16 cellular contexts compared by ENCODE assay signal in the genomic region with DNA sequence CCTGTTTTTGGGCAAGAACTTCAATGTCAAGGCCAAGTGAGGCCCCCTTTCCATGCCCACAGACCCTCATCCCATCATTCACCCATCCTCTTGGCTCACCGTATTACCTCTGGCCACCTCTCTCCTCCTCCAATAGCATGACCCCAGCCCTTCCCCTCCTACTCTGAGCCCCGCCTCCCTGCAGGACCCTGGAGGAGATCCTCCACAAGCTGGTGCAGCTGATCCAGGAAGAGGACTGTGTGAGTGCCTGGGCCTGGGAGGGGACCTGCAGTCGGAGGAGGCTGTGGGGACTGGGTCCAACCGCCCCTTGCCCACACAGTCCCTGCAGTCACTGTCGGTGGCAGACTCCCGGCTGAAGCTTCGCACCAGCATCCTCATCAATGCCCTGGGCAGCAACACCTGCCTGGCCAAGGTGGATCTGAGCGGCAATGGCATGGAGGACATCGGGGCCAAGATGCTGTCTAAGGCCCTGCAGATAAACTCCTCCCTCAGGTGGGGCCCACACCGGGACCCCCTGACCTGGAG. TPM values are rescaled to one million over a fixed set of nuclear protein-coding genes. Genes with fewer than 3 reads are reported as not detected.
A peak's percentile ranks its signal among the peaks of the same experiment; 100 is the strongest.
DNase-seq lines count a peak whose midpoint lies in the region; ATAC-seq and TF ChIP-seq lines count a peak whose summit lies in the region.
"Had no signal": no experiment of that assay in that cellular context is flagged by ENCODE, and none has a peak within 500 bp of the region (broad histone marks: within the 10 kb centered on the region; RNA-seq: fewer than 3 reads in every experiment).

No MANE protein-coding gene starts in this region.

- no peak overlapping the region for H3K27ac Mint-ChIP-seq in CD14-positive monocyte
- H3K27ac Mint-ChIP-seq: mesothelial cell of epicardium, T-cell had no signal

- DNase-seq in CD14-positive monocyte (ENCODE audit: low spot score) (peak; percentile 30), left lobe of liver (ENCODE audit: low spot score) (peak; percentile 45), T-helper 9 cell (no peak)
- DNase-seq in effector memory CD4-positive, alpha-beta T cell, result no peak
- DNase-seq: activated CD4-positive, alpha-beta T cell treated with anti-CD3 and anti-CD28 coated beads for 48 hours; activated naive CD8-positive, alpha-beta T cell treated with anti-CD3 and anti-CD28 coated beads, Interleukin-2, amount 10 ng/mL, durations not matched to agents 7 days and 5 days; esophagus squamous epithelium had no signal

- peaks cover 6 to 12% (median 10%) of the 10 kb centered on the region in 3 donors for H3K27me3 Mint-ChIP-seq in CD14-positive monocyte (ENCODE audit: low read depth in 3 of 3)

- no peak overlapping the region for H3K4me3 ChIP-seq in HEK293 (ENCODE audit: low read depth, low read length)
- no peak overlapping the region for H3K4me3 ChIP-seq in effector memory CD4-positive, alpha-beta T cell (ENCODE audit: insufficient read depth, low read depth, low read length, poor library complexity, severe bottlenecking)
- H3K4me3 ChIP-seq: BLaER1 treated with 17β-estradiol and CSF1 and Interleukin-3, amounts not matched to agents 10 nM and 100 nM; body of pancreas; esophagus squamous epithelium had no signal

- H3K27ac ChIP-seq in HEK293 (ENCODE audit: extremely low read depth, low read depth, low read length), result no peak overlapping the region
- H3K27ac ChIP-seq in effector memory CD4-positive, alpha-beta T cell (ENCODE audit: insufficient read depth, low read length, poor library complexity, severe bottlenecking), result no peak overlapping the region
- H3K27ac ChIP-seq: BLaER1 treated with 17β-estradiol and CSF1 and Interleukin-3, amounts not matched to agents 10 nM and 100 nM; body of pancreas; esophagus squamous epithelium had no signal

- H3K9me3 Mint-ChIP-seq in CD14-positive monocyte, result peaks cover 0 to 2% (median 0%) of the 10 kb centered on the region in 7 donors
- H3K9me3 Mint-ChIP-seq: activated naive CD8-positive, alpha-beta T cell treated with anti-CD3 and anti-CD28 coated beads, Interleukin-2, amount 10 ng/mL, durations not matched to agents 7 days and 5 days; mesothelial cell of epicardium; nephron; T-cell had no signal

- H3K27me3 ChIP-seq in effector memory CD4-positive, alpha-beta T cell (replicated peaks; ENCODE audit: control insufficient read depth, insufficient read depth, low read length, poor library complexity, severe bottlenecking), result no peaks in the 10 kb centered on the region
- H3K27me3 ChIP-seq: body of pancreas had no signal

- peaks cover 2% of the 10 kb centered on the region for H3K4me1 Mint-ChIP-seq in CD14-positive monocyte
- H3K4me1 Mint-ChIP-seq: mesothelial cell of epicardium, T-cell had no signal

- ATAC-seq in left lobe of liver, result no peak
- no peak for ATAC-seq in HG03039 (IDR thresholded peaks at IDR 0.05; ENCODE audit: unreplicated experiment)

- H3K36me3 ChIP-seq in HEK293 (ENCODE audit: control insufficient read depth in 2 of 2, insufficient read depth in 1 of 2, low read length in 2 of 2), result no peaks in the 10 kb centered on the region
- no peaks in the 10 kb centered on the region for H3K36me3 ChIP-seq in effector memory CD4-positive, alpha-beta T cell (ENCODE audit: control insufficient read depth, insufficient read depth, low read length)
- H3K36me3 ChIP-seq: BLaER1 treated with 17β-estradiol and CSF1 and Interleukin-3, amounts not matched to agents 10 nM and 100 nM; esophagus squamous epithelium had no signal

- H3K36me3 Mint-ChIP-seq in CD14-positive monocyte, result no peaks in the 10 kb centered on the region
- H3K36me3 Mint-ChIP-seq: activated naive CD8-positive, alpha-beta T cell treated with anti-CD3 and anti-CD28 coated beads, Interleukin-2, amount 10 ng/mL, durations not matched to agents 7 days and 5 days; mesothelial cell of epicardium; T-cell had no signal

- H3K9me3 ChIP-seq in HEK293 (ENCODE audit: control insufficient read depth, insufficient read depth, low read depth, low read length), result no peaks in the 10 kb centered on the region
- no peaks in the 10 kb centered on the region for H3K9me3 ChIP-seq in effector memory CD4-positive, alpha-beta T cell (ENCODE audit: control insufficient read depth, low read length)
- H3K9me3 ChIP-seq: BLaER1 treated with 17β-estradiol and CSF1 and Interleukin-3, amounts not matched to agents 10 nM and 100 nM; body of pancreas; esophagus squamous epithelium had no signal

- CTCF ChIA-PET in HEK293 (lab: Yijun Ruan, JAX), result interaction anchor here (0.6 to 8.9 kb wide), 29 partner anchors 8 to 378 kb away, joined by 3 to 247 read pairs (median 6); a partner anchor contains a TSS

- POLR2A ChIA-PET in HEK293 (lab: Yijun Ruan, JAX), result interaction anchor here (0.8 to 2.3 kb wide), 11 partner anchors 22 to 183 kb away, joined by 3 to 22 read pairs (median 5); a partner anchor contains a TSS

- no peaks in the 10 kb centered on the region for H3K4me1 ChIP-seq in HEK293 (ENCODE audit: control insufficient read depth, insufficient read depth, low read length)
- no peaks in the 10 kb centered on the region for H3K4me1 ChIP-seq in effector memory CD4-positive, alpha-beta T cell (ENCODE audit: control insufficient read depth, insufficient read depth, low read length, poor library complexity, severe bottlenecking)

- intact Hi-C loops in CD14-positive monocyte (cut with micrococcal nuclease), result loop anchor here in 1 of 2 donors (2.0 to 5.0 kb wide), 2 partner anchors 32 to 48 kb away; no protein-coding TSS in a partner anchor

- TF ChIP-seq CTCF in CD14-positive monocyte (IDR thresholded peaks at IDR 0.05) (no peak), HEK293 (tag by site-specific recombination; IDR thresholded peaks at IDR 0.05) (no peak)

- H3K4me3 Mint-ChIP-seq in CD14-positive monocyte, result no peak overlapping the region
- H3K4me3 Mint-ChIP-seq: activated naive CD8-positive, alpha-beta T cell treated with anti-CD3 and anti-CD28 coated beads, Interleukin-2, amount 10 ng/mL, durations not matched to agents 7 days and 5 days; mesothelial cell of epicardium; T-cell had no signal

TF ChIP-seq in HEK293, 187 proteins besides CTCF, POLR2A, EP300 and RAD21:
- TF ChIP-seq, protein P1, sequence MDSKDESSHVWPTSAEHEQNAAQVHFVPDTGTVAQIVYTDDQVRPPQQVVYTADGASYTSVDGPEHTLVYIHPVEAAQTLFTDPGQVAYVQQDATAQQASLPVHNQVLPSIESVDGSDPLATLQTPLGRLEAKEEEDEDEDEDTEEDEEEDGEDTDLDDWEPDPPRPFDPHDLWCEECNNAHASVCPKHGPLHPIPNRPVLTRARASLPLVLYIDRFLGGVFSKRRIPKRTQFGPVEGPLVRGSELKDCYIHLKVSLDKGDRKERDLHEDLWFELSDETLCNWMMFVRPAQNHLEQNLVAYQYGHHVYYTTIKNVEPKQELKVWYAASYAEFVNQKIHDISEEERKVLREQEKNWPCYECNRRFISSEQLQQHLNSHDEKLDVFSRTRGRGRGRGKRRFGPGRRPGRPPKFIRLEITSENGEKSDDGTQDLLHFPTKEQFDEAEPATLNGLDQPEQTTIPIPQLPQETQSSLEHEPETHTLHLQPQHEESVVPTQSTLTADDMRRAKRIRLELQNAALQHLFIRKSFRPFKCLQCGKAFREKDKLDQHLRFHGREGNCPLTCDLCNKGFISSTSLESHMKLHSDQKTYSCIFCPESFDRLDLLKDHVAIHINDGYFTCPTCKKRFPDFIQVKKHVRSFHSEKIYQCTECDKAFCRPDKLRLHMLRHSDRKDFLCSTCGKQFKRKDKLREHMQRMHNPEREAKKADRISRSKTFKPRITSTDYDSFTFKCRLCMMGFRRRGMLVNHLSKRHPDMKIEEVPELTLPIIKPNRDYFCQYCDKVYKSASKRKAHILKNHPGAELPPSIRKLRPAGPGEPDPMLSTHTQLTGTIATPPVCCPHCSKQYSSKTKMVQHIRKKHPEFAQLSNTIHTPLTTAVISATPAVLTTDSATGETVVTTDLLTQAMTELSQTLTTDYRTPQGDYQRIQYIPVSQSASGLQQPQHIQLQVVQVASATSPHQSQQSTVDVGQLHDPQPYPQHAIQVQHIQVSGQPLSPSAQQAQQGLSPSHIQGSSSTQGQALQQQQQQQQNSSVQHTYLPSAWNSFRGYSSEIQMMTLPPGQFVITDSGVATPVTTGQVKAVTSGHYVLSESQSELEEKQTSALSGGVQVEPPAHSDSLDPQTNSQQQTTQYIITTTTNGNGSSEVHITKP (tag by site-specific recombination; IDR thresholded peaks at IDR 0.05), result peak; percentile 49; the same call in 1 of the 2 replicates
- no peak for TF ChIP-seq ZNF157 (tag by site-specific recombination; IDR thresholded peaks at IDR 0.05)

RNA-seq across cellular contexts. Expression of a gene that starts 7.2 kb away (rescaled TPM):
- not detected for polyA plus RNA-seq in CD14-positive monocyte
- total RNA-seq in left lobe of liver, result 2.0 TPM

RNA-seq across cellular contexts. Expression of a gene that starts 12.3 kb away (rescaled TPM):
- not detected for polyA plus RNA-seq in CD14-positive monocyte
- total RNA-seq in left lobe of liver, result 0.40 TPM
- total RNA-seq: body of pancreas, esophagus squamous epithelium, G401, mesothelial cell of epicardium, sciatic nerve, T-cell had no signal

RNA-seq across cellular contexts. Expression of a gene that starts 35.1 kb away (rescaled TPM):
- polyA plus RNA-seq in CD14-positive monocyte, result 10 to 100 TPM; 29.9 to 34.2 TPM
- 590 TPM for total RNA-seq in left lobe of liver

RNA-seq across cellular contexts. Expression of a gene that starts 55.6 kb away (rescaled TPM):
- 10 to 100 TPM; 48.8 to 56.6 TPM for polyA plus RNA-seq in CD14-positive monocyte
- 212 TPM for total RNA-seq in left lobe of liver

RNA-seq across cellular contexts. Expression of a gene that starts 55.7 kb away (rescaled TPM):
- polyA plus RNA-seq in CD14-positive monocyte, result 1 to 10 TPM; 1.1 to 1.5 TPM
- 3.5 TPM for total RNA-seq in left lobe of liver

Comparison
In these comparisons a context has a peak if more than half of its experiments do, and no peak if none do; other contexts are left out.
1. DNase-seq: peak in CD14-positive monocyte (single experiment) and left lobe of liver (single experiment); none in effector memory CD4-positive, alpha-beta T cell (0 of 3) and T-helper 9 cell (single experiment).